In genomic region chr3:32420138-32420981, GRCh38 we compare ENCODE assay signal across 8 cellular contexts. TPM values are rescaled to one million over a fixed set of nuclear protein-coding genes. Genes with fewer than 3 reads are reported as not detected.
DNase-seq lines count a peak whose midpoint lies in the region; ATAC-seq and TF ChIP-seq lines count a peak whose summit lies in the region.

No MANE protein-coding gene starts in this region.

- peaks cover 96% of the 10 kb centered on the region for H3K4me1 Mint-ChIP-seq in activated T-cell treated with anti-CD3 and anti-CD28 coated beads, Interleukin-2, amount 50 U/mL, for 4 hours (ENCODE audit: low read depth)
- peaks cover 42% of the 10 kb centered on the region for H3K4me1 Mint-ChIP-seq in HFFc6 (ENCODE audit: low read depth)

- no peak overlapping the region for H3K4me2 ChIP-seq in Loucy (ENCODE audit: low read depth, low read length, poor library complexity, severe bottlenecking)

- no peaks in the 10 kb centered on the region for H3K27me3 Mint-ChIP-seq in activated T-cell treated with anti-CD3 and anti-CD28 coated beads, Interleukin-2, amount 50 U/mL, for 4 hours (ENCODE audit: low read depth)
- H3K27me3 Mint-ChIP-seq in HFFc6 (ENCODE audit: insufficient read depth), result peaks cover 3% of the 10 kb centered on the region

- 62% methylated on average over 12 of the region's 12 CpGs for WGBS in urinary bladder

- DNase-seq in activated T-cell treated with anti-CD3 and anti-CD28 coated beads, Interleukin-2, amount 50 U/mL, for 4 hours, result no peak
- no peak for DNase-seq in activated T-cell treated with anti-CD3 and anti-CD28 coated beads for 4 hours
- DNase-seq in HFFc6, result peak; percentile 38
- DNase-seq in astrocyte of the spinal cord (ENCODE audit: low read depth, low spot score), result peak; percentile 77
- DNase-seq in lower lobe of right lung, result no peak
- DNase-seq in NCI-H1436 (lab: John Stamatoyannopoulos, UW), result no peak

- H3K36me3 Mint-ChIP-seq in activated T-cell treated with anti-CD3 and anti-CD28 coated beads, Interleukin-2, amount 50 U/mL, for 4 hours (ENCODE audit: insufficient read depth), result peaks cover 2% of the 10 kb centered on the region
- peaks cover 16% of the 10 kb centered on the region for H3K36me3 Mint-ChIP-seq in HFFc6 (ENCODE audit: low read depth)

- H3K9me3 ChIP-seq in Loucy (ENCODE audit: insufficient read depth, low read depth, low read length) (no peaks in the 10 kb centered on the region), lower lobe of right lung (no peaks in the 10 kb centered on the region)

- no peak overlapping the region for H3K9ac ChIP-seq in Loucy (ENCODE audit: low read depth, low read length, poor library complexity, severe bottlenecking)

- H4K20me1 ChIP-seq in Loucy (ENCODE audit: insufficient read depth, low read length, poor library complexity, severe bottlenecking), result no peaks in the 10 kb centered on the region

- H3K27ac ChIP-seq in lower lobe of right lung, result peak overlapping the region; percentile 83
- H3K27ac ChIP-seq in urinary bladder (ENCODE audit: low read depth), result peak overlapping the region; percentile 70

- H3K4me3 Mint-ChIP-seq in activated T-cell treated with anti-CD3 and anti-CD28 coated beads, Interleukin-2, amount 50 U/mL, for 4 hours, result peak overlapping the region; percentile 63
- H3K4me3 Mint-ChIP-seq in HFFc6, result peak overlapping the region; percentile 78

- H3K36me3 ChIP-seq in Loucy (ENCODE audit: insufficient read depth, low read length) (no peaks in the 10 kb centered on the region), lower lobe of right lung (no peaks in the 10 kb centered on the region), urinary bladder (ENCODE audit: insufficient read depth) (no peaks in the 10 kb centered on the region)

- H2AFZ ChIP-seq in Loucy (ENCODE audit: low read length), result peak overlapping the region; percentile 9; the same call in 1 of the 2 replicates

- H3K27ac Mint-ChIP-seq in HFFc6, result peak overlapping the region; percentile 94

- H3K79me2 ChIP-seq in Loucy (ENCODE audit: insufficient read depth, low read length), result peaks cover 19% of the 10 kb centered on the region; the same call in 1 of the 2 replicates

- H3K9me3 Mint-ChIP-seq in activated T-cell treated with anti-CD3 and anti-CD28 coated beads, Interleukin-2, amount 50 U/mL, for 4 hours, result no peaks in the 10 kb centered on the region
- H3K9me3 Mint-ChIP-seq in HFFc6, result peaks cover 4% of the 10 kb centered on the region; the same call in 1 of the 2 replicates

- in situ Hi-C loops in astrocyte of the spinal cord (cut with HindIII; ENCODE audit: low sequenced_read_pairs), result no loop called here

- intact Hi-C loops in lower lobe of right lung (cut with DNase I), result no loop called here

- H3K4me3 ChIP-seq in Loucy (ENCODE audit: low read length, poor library complexity, severe bottlenecking) (peak overlapping the region; percentile 0), astrocyte of the spinal cord (ENCODE audit: low read depth, low read length) (no peak overlapping the region), lower lobe of right lung (no peak overlapping the region), urinary bladder (ENCODE audit: low read depth, low read length) (no peak overlapping the region)

- H3K4me1 ChIP-seq in Loucy (ENCODE audit: insufficient read depth, low read length, poor library complexity, severe bottlenecking), result peaks cover 54% of the 10 kb centered on the region
- H3K4me1 ChIP-seq in lower lobe of right lung, result peaks cover 66% of the 10 kb centered on the region
- peaks cover 2% of the 10 kb centered on the region for H3K4me1 ChIP-seq in urinary bladder (ENCODE audit: insufficient read depth)

- H3K9me2 ChIP-seq in Loucy (replicated peaks; ENCODE audit: low read depth, low read length), result no peaks in the 10 kb centered on the region

- H3K27me3 ChIP-seq in Loucy (ENCODE audit: insufficient read depth, low read length, poor library complexity, severe bottlenecking) (no peaks in the 10 kb centered on the region), lower lobe of right lung (ENCODE audit: low read depth) (no peaks in the 10 kb centered on the region)

- TF ChIP-seq CTCF in HFFc6 (IDR thresholded peaks at IDR 0.05) (no peak; the same call in 1 of the 2 replicates), Loucy (conservative IDR thresholded peaks at IDR 0.05; ENCODE audit: low read length) (no peak; the same call in 1 of the 2 replicates), astrocyte of the spinal cord (IDR thresholded peaks at IDR 0.05; ENCODE audit: low read depth, low read length) (peak; percentile 27), lower lobe of right lung (IDR thresholded peaks at IDR 0.05) (no peak)

- peak; percentile 85 to 90 for ATAC-seq in activated T-cell treated with anti-CD3 and anti-CD28 coated beads, Interleukin-2, amount 50 U/mL, for 4 hours
- peak; percentile 39 to 46 for ATAC-seq in lower lobe of right lung

- H3F3A ChIP-seq in Loucy (ENCODE audit: low read depth), result no peaks in the 10 kb centered on the region; the same call in 1 of the 2 replicates

RNA-seq across cellular contexts. Expression of gene CMTM7, which starts 28.7 kb away (rescaled TPM):
- 10 to 100 TPM; 19.1 to 23.2 (median 21.3) TPM for total RNA-seq in activated T-cell treated with anti-CD3 and anti-CD28 coated beads, Interleukin-2, amount 50 U/mL, for 4 hours
- total RNA-seq in HFFc6 (2021; fragmentation: NEBNext Ultra II Directional; extraction: Animal tissue kit (Norgen Biotek cat#: 25700)), result 10 to 100 TPM; 10.1 to 17.7 (median 15.7) TPM
- total RNA-seq in lower lobe of right lung (49.9 TPM), urinary bladder (8.7 TPM)
- 18.2 TPM for polyA plus RNA-seq in urinary bladder

Comparison
In these comparisons a context has a peak if more than half of its experiments do, and no peak if none do; other contexts are left out.
1. DNase-seq: peak in HFFc6 (single experiment) and astrocyte of the spinal cord (single experiment); none in activated T-cell treated with anti-CD3 and anti-CD28 coated beads, Interleukin-2, amount 50 U/mL, for 4 hours (single experiment), activated T-cell treated with anti-CD3 and anti-CD28 coated beads for 4 hours (single experiment), lower lobe of right lung (single experiment) and NCI-H1436 (single experiment).